19 cellular contexts compared by ENCODE assay signal in the genomic region with DNA sequence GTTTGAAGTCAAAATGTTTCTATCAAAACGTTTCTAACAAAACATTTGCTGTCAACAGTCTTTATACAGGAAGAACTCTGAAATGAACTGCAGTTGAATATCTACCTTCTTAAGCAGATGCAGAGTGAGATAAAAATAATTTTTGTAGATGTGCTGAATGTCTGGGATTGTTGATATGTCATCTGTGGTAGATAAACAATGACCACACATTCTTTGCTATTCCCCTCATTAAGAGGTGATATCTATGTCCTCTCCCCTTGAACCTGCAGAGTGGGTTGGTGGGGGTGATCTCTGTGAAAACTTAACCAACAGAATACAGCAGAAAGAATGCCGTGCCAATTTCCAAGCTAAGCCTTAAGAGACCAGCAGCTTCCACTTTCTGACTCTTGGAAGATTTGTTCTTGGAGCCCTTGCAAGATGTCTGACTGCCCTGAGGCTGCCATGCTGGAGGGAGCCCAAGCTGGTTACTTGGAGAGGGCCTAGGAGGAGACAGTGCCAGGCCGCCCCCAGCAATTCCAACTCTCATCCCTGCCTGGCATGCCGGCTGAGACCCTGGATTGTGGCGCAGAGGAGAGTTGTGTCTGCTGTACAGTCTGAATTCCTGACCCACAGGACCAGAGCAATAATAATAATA.
A peak's percentile ranks its signal among the peaks of the same experiment; 100 is the strongest.
DNase-seq lines count a peak whose midpoint lies in the region; ATAC-seq, FAIRE-seq and TF ChIP-seq lines count a peak whose summit lies in the region.
"Had no signal": no experiment of that assay in that cellular context is flagged by ENCODE, and none has a peak within 500 bp of the region (broad histone marks: within the 10 kb centered on the region; RNA-seq: fewer than 3 reads in every experiment).

No MANE protein-coding gene starts in this region.

- CTCF ChIA-PET in K562 (lab: Yijun Ruan, JAX; ENCODE audit: low intra/inter-chr PET ratio): no interaction called here

- no peak overlapping the region for H3K9ac ChIP-seq in K562 (ENCODE audit: insufficient read depth in 1 of 2, low read depth in 2 of 2, low read length in 2 of 2)

- no peak for TF ChIP-seq POLR2A in K562 (conservative IDR thresholded peaks at IDR 0.05)

- H3K27ac ChIP-seq in K562 (ENCODE audit: extremely low read depth, low read depth, low read length): no peak overlapping the region
- no peak overlapping the region for H3K27ac ChIP-seq in effector memory CD4-positive, alpha-beta T cell (ENCODE audit: insufficient read depth, low read length, poor library complexity, severe bottlenecking)
- H3K27ac ChIP-seq in aorta (ENCODE audit: low read depth in 1 of 2, low read length in 2 of 2): no peak overlapping the region
- H3K27ac ChIP-seq: A549, C4-2B had no signal

- no peaks in the 10 kb centered on the region for H3K27me3 Mint-ChIP-seq in nephron progenitor cell (ENCODE audit: low read depth, poor library complexity)
- H3K27me3 Mint-ChIP-seq: CD4-positive, alpha-beta T cell had no signal

- no peak for TF ChIP-seq RAD21 in K562 (CRISPR knock-in tag; conservative IDR thresholded peaks at IDR 0.05 in 1 of 2, IDR thresholded peaks at IDR 0.05 in 1 of 2)

- ATAC-seq in K562 (no peak), aorta (ENCODE audit: low FRiP score) (no peak)
- ATAC-seq: A549 had no signal

- no TSS peak for BruUV-seq in K562 (replicated peaks; lab: Mats Ljungman, UMichigan)

- no peaks in the 10 kb centered on the region for H3K36me3 ChIP-seq in K562 (ENCODE audit: control insufficient read depth, insufficient read depth, low read length)
- no peaks in the 10 kb centered on the region for H3K36me3 ChIP-seq in effector memory CD4-positive, alpha-beta T cell (ENCODE audit: control insufficient read depth, insufficient read depth, low read length)
- H3K36me3 ChIP-seq in aorta (ENCODE audit: control insufficient read depth in 1 of 2, insufficient read depth in 2 of 2, low read length in 1 of 2): no peaks in the 10 kb centered on the region

- H3K4me1 ChIP-seq in K562 (replicated peaks in 1 of 2; ENCODE audit: control insufficient read depth in 2 of 2, insufficient read depth in 2 of 2, low read length in 2 of 2) (no peaks in the 10 kb centered on the region; a peak in 1 of 5 replicates), aorta (ENCODE audit: control insufficient read depth in 1 of 2, insufficient read depth in 2 of 2, low read length in 2 of 2) (no peaks in the 10 kb centered on the region)
- no peaks in the 10 kb centered on the region for H3K4me1 ChIP-seq in effector memory CD4-positive, alpha-beta T cell (ENCODE audit: control insufficient read depth, insufficient read depth, low read length, poor library complexity, severe bottlenecking)

- no peak overlapping the region for H3K4me3 ChIP-seq in Jurkat, Clone E6-1 (ENCODE audit: low read length)
- H3K4me3 ChIP-seq in K562 (no peak overlapping the region), aorta (ENCODE audit: low read length in 2 of 2) (no peak overlapping the region)
- H3K4me3 ChIP-seq in effector memory CD4-positive, alpha-beta T cell (ENCODE audit: insufficient read depth, low read depth, low read length, poor library complexity, severe bottlenecking): no peak overlapping the region
- H3K4me3 ChIP-seq: A549 had no signal

- in situ Hi-C loops in K562 (cut with MboI): no loop called here

- H3K4me2 ChIP-seq in K562 (ENCODE audit: insufficient read depth, low read length): no peak overlapping the region
- H3K4me2 ChIP-seq: A549 had no signal

- POLR2A ChIA-PET in K562 (lab: Yijun Ruan, JAX): interaction anchor here (1.2 kb wide), 1 partner anchor 13 kb away, joined by 3 read pairs; no protein-coding TSS in a partner anchor

- no peak overlapping the region for H3K4me3 Mint-ChIP-seq in nephron progenitor cell
- H3K4me3 Mint-ChIP-seq: CD4-positive, alpha-beta T cell; H9 had no signal

- no peak for FAIRE-seq in K562 (lab: Jason Lieb, UNC)
- FAIRE-seq: A549, D721Med, G401.6, GM12892, GM18507 had no signal

- H3K9me3 ChIP-seq in K562 (replicated peaks; ENCODE audit: control insufficient read depth, insufficient read depth, low read depth, low read length): no peaks in the 10 kb centered on the region
- H3K9me3 ChIP-seq in effector memory CD4-positive, alpha-beta T cell (ENCODE audit: control insufficient read depth, low read length): no peaks in the 10 kb centered on the region
- H3K9me3 ChIP-seq in aorta (ENCODE audit: control insufficient read depth, low read length): no peaks in the 10 kb centered on the region
- H3K9me3 ChIP-seq: A549, Caco-2 had no signal

- peaks cover 2 to 6% of the 10 kb centered on the region in 2 experiments; a peak in 2 of 5 replicates for H3K27me3 ChIP-seq in K562 (ENCODE audit: control insufficient read depth in 2 of 2, insufficient read depth in 2 of 2, low read length in 2 of 2)
- no peaks in the 10 kb centered on the region for H3K27me3 ChIP-seq in effector memory CD4-positive, alpha-beta T cell (replicated peaks; ENCODE audit: control insufficient read depth, insufficient read depth, low read length, poor library complexity, severe bottlenecking)
- H3K27me3 ChIP-seq in aorta (ENCODE audit: control insufficient read depth in 1 of 2, insufficient read depth in 2 of 2, low read length in 1 of 2): no peaks in the 10 kb centered on the region

- no peaks in the 10 kb centered on the region for H4K20me1 ChIP-seq in K562 (replicated peaks; ENCODE audit: control insufficient read depth, insufficient read depth, low read length)

- no peaks in the 10 kb centered on the region for H3K9me3 Mint-ChIP-seq in nephron progenitor cell
- H3K9me3 Mint-ChIP-seq: CD4-positive, alpha-beta T cell; H9 had no signal

- H2AFZ ChIP-seq in K562 (ENCODE audit: low read depth, low read length): no peak overlapping the region

- H3K36me3 Mint-ChIP-seq in nephron progenitor cell (ENCODE audit: low read depth): no peaks in the 10 kb centered on the region

- TF ChIP-seq CTCF in K562 (IDR thresholded peaks at IDR 0.05 in 2 of 3, conservative IDR thresholded peaks at IDR 0.05 in 1 of 3; ENCODE audit: insufficient read depth in 2 of 3, low read depth in 1 of 3, low read length in 3 of 3) (no peak), nephron progenitor cell (IDR thresholded peaks at IDR 0.05) (no peak)

- peak overlapping the region; percentile 64 for H3K27ac Mint-ChIP-seq in nephron progenitor cell
- H3K27ac Mint-ChIP-seq: CD4-positive, alpha-beta T cell; H9 had no signal

- peaks cover 56% of the 10 kb centered on the region for H3K4me1 Mint-ChIP-seq in nephron progenitor cell

- 0 out of 2 replicates have a peak, but pooled peaks have one; percentile 10 for TF ChIP-seq EP300 in K562 (IDR thresholded peaks at IDR 0.05; ENCODE audit: low read length)

- intact Hi-C loops in K562 (cut with micrococcal nuclease) (no loop called here), aorta (cut with DNase I) (no loop called here)

- no peaks in the 10 kb centered on the region for H3K79me2 ChIP-seq in K562 (ENCODE audit: control insufficient read depth, insufficient read depth, low read length)

- WGBS in K562 (ENCODE audit: insufficient coverage, low coverage, missing lambda C conversion rate): 5% methylated on average over 5 of the region's 5 CpGs
- whole genome bisulfite sequencing in aorta, 2 donors: 85 to 90% methylated on average over 5 of the region's 5 CpGs

- H3K9me1 ChIP-seq in K562 (ENCODE audit: control insufficient read depth, insufficient read depth, low read length): no peaks in the 10 kb centered on the region

- DNase-seq in Jurkat, Clone E6-1 (ENCODE audit: low read depth, low spot score): peak; percentile 56
- DNase-seq in RPMI7951 (ENCODE audit: low read depth) (peak; percentile 82), K562 (ENCODE audit: extremely low read depth in 1 of 4, low spot score in 3 of 4) (no peak), nephron progenitor cell (no peak), nucleus accumbens (lab: John Stamatoyannopoulos, UW) (no peak), aorta (no peak), NCI-H146 (lab: John Stamatoyannopoulos, UW) (no peak)
- no peak for DNase-seq in effector memory CD4-positive, alpha-beta T cell
- DNase-seq: AML-193; Caco-2; CD4-positive, alpha-beta T cell; GOT3; H9 had no signal

TF ChIP-seq in K562, 482 proteins besides CTCF, POLR2A, EP300 and RAD21:
- TF ChIP-seq HDGF (IDR thresholded peaks at IDR 0.05) (no peak), NR2C2 (CRISPR knock-in tag; IDR thresholded peaks at IDR 0.05) (no peak), NR2C2 (tag; IDR thresholded peaks at IDR 0.05) (no peak), CEBPB (tag; IDR thresholded peaks at IDR 0.05) (no peak), CBX8 (IDR thresholded peaks at IDR 0.05; ENCODE audit: borderline replicate concordance, extremely low read depth, low read depth, low read length, poor library complexity, severe bottlenecking) (no peak), TAL1 (IDR thresholded peaks at IDR 0.05) (0 out of 2 replicates have a peak, but pooled peaks have one; percentile 9), TEAD4 (IDR thresholded peaks at IDR 0.05; ENCODE audit: low read length) (peak; percentile 67; the same call in 1 of the 2 replicates), TEAD4 (CRISPR knock-in tag; IDR thresholded peaks at IDR 0.05; ENCODE audit: borderline replicate concordance) (no peak), TEAD1 (CRISPR knock-in tag; IDR thresholded peaks at IDR 0.05) (peak in 1 of 2 experiments; percentile 71; a peak in 2 of 4 replicates), RBM15 (IDR thresholded peaks at IDR 0.05; ENCODE audit: insufficient read depth, low read length) (no peak), TAF15 (IDR thresholded peaks at IDR 0.05; ENCODE audit: low read depth, low read length) (no peak), CREM (IDR thresholded peaks at IDR 0.05; ENCODE audit: low read depth) (no peak), CBFA2T2 (conservative IDR thresholded peaks at IDR 0.05) (0 out of 2 replicates have a peak, but pooled peaks have one; percentile 10), CBFA2T3 (IDR thresholded peaks at IDR 0.05) (peak; percentile 23; the same call in 1 of the 2 replicates)
- TF ChIP-seq, protein P1, sequence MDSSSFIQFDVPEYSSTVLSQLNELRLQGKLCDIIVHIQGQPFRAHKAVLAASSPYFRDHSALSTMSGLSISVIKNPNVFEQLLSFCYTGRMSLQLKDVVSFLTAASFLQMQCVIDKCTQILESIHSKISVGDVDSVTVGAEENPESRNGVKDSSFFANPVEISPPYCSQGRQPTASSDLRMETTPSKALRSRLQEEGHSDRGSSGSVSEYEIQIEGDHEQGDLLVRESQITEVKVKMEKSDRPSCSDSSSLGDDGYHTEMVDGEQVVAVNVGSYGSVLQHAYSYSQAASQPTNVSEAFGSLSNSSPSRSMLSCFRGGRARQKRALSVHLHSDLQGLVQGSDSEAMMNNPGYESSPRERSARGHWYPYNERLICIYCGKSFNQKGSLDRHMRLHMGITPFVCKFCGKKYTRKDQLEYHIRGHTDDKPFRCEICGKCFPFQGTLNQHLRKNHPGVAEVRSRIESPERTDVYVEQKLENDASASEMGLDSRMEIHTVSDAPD (CRISPR knock-in tag; IDR thresholded peaks at IDR 0.05): no peak

Comparison
In these comparisons a context has a peak if more than half of its experiments do, and no peak if none do; other contexts are left out.
1. DNase-seq: peak in Jurkat, Clone E6-1 (single experiment) and RPMI7951 (single experiment); none in K562 (0 of 4), nephron progenitor cell (single experiment), nucleus accumbens (0 of 56), effector memory CD4-positive, alpha-beta T cell (0 of 3), aorta (0 of 2) and NCI-H146 (single experiment).